Comparison of ENCODE assay signal across 1 cellular context in the genomic region with DNA sequence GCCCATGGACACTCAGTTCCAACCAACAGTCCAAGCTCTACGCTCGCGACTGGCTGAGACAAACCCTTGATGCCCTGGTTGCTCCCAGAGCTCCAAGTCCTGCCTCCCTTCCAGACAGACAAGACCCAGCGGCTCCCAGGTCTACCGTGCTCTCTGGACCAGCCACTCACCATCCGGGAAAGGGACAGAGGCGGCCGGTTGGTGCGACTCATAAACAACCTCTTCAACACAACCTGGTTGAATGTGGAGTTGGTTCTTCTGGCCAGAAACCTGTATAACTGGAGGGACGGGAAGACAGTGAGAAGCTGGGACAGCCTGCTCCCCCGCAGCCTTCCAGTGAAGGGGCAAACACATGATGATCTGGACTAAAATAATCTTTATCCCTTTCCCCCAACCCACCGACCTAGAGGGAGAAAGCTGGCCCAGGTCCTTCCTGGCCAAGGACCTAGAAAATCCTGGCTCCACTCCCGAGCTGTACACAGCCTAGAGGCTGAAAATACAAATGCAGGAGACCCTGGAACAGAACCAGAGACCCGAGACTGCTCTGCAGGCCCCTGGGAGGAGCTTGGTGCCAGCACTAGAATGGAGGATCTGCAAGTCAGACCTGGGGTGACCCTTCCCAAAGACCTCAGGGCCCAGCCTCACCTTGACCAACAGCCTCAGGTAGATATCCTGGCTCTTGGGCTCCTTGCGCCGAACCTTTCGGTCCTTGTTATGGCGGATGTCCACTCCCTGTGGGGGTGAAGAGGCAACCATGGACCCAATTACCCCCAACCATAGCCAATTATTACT.
TF ChIP-seq lines count a peak whose summit lies in the region.

No MANE protein-coding gene starts in this region.

TF ChIP-seq in endothelial cell of umbilical vein, 7 proteins besides CTCF, POLR2A, EP300 and RAD21:
- TF ChIP-seq EZH2 (IDR thresholded peaks at IDR 0.05; ENCODE audit: borderline replicate concordance, low read depth, low read length, severe bottlenecking) (no peak), GATA2 (IDR thresholded peaks at IDR 0.05; ENCODE audit: insufficient read depth, insufficient read length, low read depth, low read length) (no peak), MYC (IDR thresholded peaks at IDR 0.05; ENCODE audit: low read depth, low read length) (no peak)
- TF ChIP-seq, protein P1, sequence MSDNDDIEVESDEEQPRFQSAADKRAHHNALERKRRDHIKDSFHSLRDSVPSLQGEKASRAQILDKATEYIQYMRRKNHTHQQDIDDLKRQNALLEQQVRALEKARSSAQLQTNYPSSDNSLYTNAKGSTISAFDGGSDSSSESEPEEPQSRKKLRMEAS (IDR thresholded peaks at IDR 0.05; ENCODE audit: insufficient read depth, insufficient read length) = no peak
TF ChIP-seq in endothelial cell of umbilical vein: peak in this region for 0.
